In genomic region chr16:28291651-28292626, GRCh38 we compare ENCODE assay signal across 8 cellular contexts. TPM values are rescaled to one million over a fixed set of nuclear protein-coding genes. Genes with fewer than 3 reads are reported as not detected.
DNase-seq lines count a peak whose midpoint lies in the region; ATAC-seq and TF ChIP-seq lines count a peak whose summit lies in the region.

Gene SBK1, plus strand, starts transcription at chr16:28292525. Its CDS starts 24,867 bp downstream, at chr16:28317392.

- peak within 1 kb of the TSS; percentile 60 for H3K4me3 ChIP-seq in choroid plexus epithelial cell (ENCODE audit: low read depth, low read length)

- peak within 1 kb of the TSS; percentile 84 for H3K4me3 Mint-ChIP-seq in activated CD4-positive, alpha-beta T cell treated with anti-CD3 and anti-CD28 coated beads for 36 hours

- intact Hi-C loops in activated CD4-positive, alpha-beta T cell treated with anti-CD3 and anti-CD28 coated beads for 36 hours (cut with DNase I, micrococcal nuclease) = loop anchor here (1.0 to 5.0 kb wide), 11 partner anchors 15 to 1515 kb away; partner anchors contain the start of genes CLN3 (in 1 of the 2) and MAZ (in 1 of the 2)

- POLR2A ChIA-PET in activated CD4-positive, alpha-beta T cell treated with anti-CD3 and anti-CD28 coated beads for 36 hours (lab: Charles Lee) = interaction anchor here (0.7 kb wide), 2 partner anchors 200 to 203 kb away, joined by 3 read pairs; partner anchors contain the start of genes APOBR and CLN3

- peak within 1 kb of the TSS; percentile 93 for H3K27ac Mint-ChIP-seq in activated CD4-positive, alpha-beta T cell treated with anti-CD3 and anti-CD28 coated beads for 36 hours

- ATAC-seq in GM18873 (IDR thresholded peaks at IDR 0.05; ENCODE audit: low FRiP score, unreplicated experiment) (peak; percentile 47), HG03196 (IDR thresholded peaks at IDR 0.05; ENCODE audit: unreplicated experiment) (peak; percentile 86), left lobe of liver (peak; percentile 99)
- ATAC-seq in activated CD4-positive, alpha-beta T cell treated with anti-CD3 and anti-CD28 coated beads for 36 hours = peak; percentile 94

- H3K36me3 Mint-ChIP-seq in activated CD4-positive, alpha-beta T cell treated with anti-CD3 and anti-CD28 coated beads for 36 hours (ENCODE audit: low read depth) = no peaks in the 10 kb centered on the region

- H3K9me3 Mint-ChIP-seq in activated CD4-positive, alpha-beta T cell treated with anti-CD3 and anti-CD28 coated beads for 36 hours (ENCODE audit: low read depth) = no peaks in the 10 kb centered on the region

- H3K4me1 Mint-ChIP-seq in activated CD4-positive, alpha-beta T cell treated with anti-CD3 and anti-CD28 coated beads for 36 hours = peaks cover 51% of the 10 kb centered on the region

- no peaks in the 10 kb centered on the region for H3K27me3 Mint-ChIP-seq in activated CD4-positive, alpha-beta T cell treated with anti-CD3 and anti-CD28 coated beads for 36 hours

- CTCF ChIA-PET in activated CD4-positive, alpha-beta T cell treated with anti-CD3 and anti-CD28 coated beads for 36 hours (lab: Charles Lee) = interaction anchor here (0.7 to 1.1 kb wide), 4 partner anchors 10 to 25 kb away, joined by 3 to 5 read pairs (median 4); no protein-coding TSS in a partner anchor

- no peak for TF ChIP-seq CTCF in choroid plexus epithelial cell (conservative IDR thresholded peaks at IDR 0.05; ENCODE audit: low read depth, low read length)

- DNase-seq in A172 (ENCODE audit: low spot score) = peak; percentile 59
- DNase-seq in NCI-H446 treated with DMSO at 0.1 percent for 48 hours (lab: John Stamatoyannopoulos, UW) = peak; percentile 49
- DNase-seq in activated CD4-positive, alpha-beta T cell treated with anti-CD3 and anti-CD28 coated beads for 36 hours = peak; percentile 91
- peak; percentile 56 for DNase-seq in choroid plexus epithelial cell (ENCODE audit: low read depth)
- DNase-seq in left lobe of liver (ENCODE audit: low spot score) = peak; percentile 79
- DNase-seq in stimulated activated CD4-positive, alpha-beta T cell treated with anti-CD3 and anti-CD28 coated beads, Interleukin-2, amount 100 ng/mL, for 4 hours (ENCODE audit: low read depth) = peak; percentile 75

RNA-seq across cellular contexts. Expression of gene SBK1, which starts in this region (rescaled TPM):
- total RNA-seq in A172 (2014; rRNA removed; shearing (Covaris generic)) = 0.45 and 0.48 TPM in 2 replicates
- total RNA-seq in activated CD4-positive, alpha-beta T cell treated with anti-CD3 and anti-CD28 coated beads for 36 hours = 1 to 10 TPM; 6.5 to 6.6 TPM
- 0.33 TPM for total RNA-seq in left lobe of liver

Comparison
In these comparisons a context has a peak if more than half of its experiments do, and no peak if none do; other contexts are left out.
1. Peak in every context shown above with its lines: DNase-seq, ATAC-seq and H3K4me3 ChIP-seq.
2. Peak in DNase-seq in A172; RNA of the gene not detected or under 1 TPM.
3. Peak in DNase-seq and ATAC-seq in left lobe of liver; RNA of the gene not detected or under 1 TPM.
4. ATAC-seq: peak in every context shown above with its lines; median percentile 99 in left lobe of liver; 94 in activated CD4-positive, alpha-beta T cell treated with anti-CD3 and anti-CD28 coated beads for 36 hours; 86 in HG03196; 47 in GM18873.